In the genomic region with DNA sequence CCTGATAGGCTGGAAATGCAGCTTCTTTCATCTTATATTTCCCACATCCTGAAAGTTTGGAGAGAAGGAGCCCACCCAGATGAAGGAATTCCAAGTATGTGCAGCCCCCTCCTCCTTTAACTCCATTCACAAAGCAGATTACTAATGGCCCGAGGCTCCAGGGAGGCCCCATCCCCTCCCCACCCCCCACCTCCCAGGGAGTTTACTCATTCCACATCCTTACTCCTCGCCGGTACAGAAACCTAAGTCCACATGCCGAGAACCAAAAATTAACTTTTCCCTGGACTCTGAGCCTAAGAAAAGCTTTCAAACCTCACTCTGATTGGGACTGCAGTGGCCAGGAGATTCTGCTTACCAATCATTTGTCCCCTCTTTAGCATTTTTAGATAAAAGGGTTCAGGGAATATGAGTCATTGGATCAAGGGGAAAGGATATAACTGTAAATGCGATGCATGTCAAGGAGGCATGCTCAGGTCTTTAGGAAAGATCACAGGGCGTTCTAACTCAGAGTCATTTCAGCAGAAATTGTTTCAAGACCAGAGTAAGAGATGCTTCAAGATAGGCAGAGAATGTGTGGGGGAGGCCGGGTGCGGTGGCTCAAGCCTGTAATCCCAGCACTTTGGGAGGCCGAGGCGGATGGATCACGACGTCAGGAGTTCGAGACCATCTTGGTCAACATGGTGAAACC, we compare ENCODE assay signal across 9 cellular contexts. TPM values are rescaled to one million over a fixed set of nuclear protein-coding genes. Genes with fewer than 3 reads are reported as not detected.
A peak's percentile ranks its signal among the peaks of the same experiment; 100 is the strongest.
DNase-seq lines count a peak whose midpoint lies in the region; ATAC-seq, FAIRE-seq and TF ChIP-seq lines count a peak whose summit lies in the region.
"Had no signal": no experiment of that assay in that cellular context is flagged by ENCODE, and none has a peak within 500 bp of the region (broad histone marks: within the 10 kb centered on the region; RNA-seq: fewer than 3 reads in every experiment).

No MANE protein-coding gene starts in this region.

- intact Hi-C loops in tibial artery (cut with DNase I; ENCODE audit: low total_unique reads) = no loop called here

- H3K27ac ChIP-seq in keratinocyte (ENCODE audit: control insufficient read depth, insufficient read depth, low read length) (peak overlapping the region; percentile 82), tibial artery (peak overlapping the region; percentile 80 to 85)

- H3K4me2 ChIP-seq in keratinocyte (ENCODE audit: control insufficient read depth, extremely low read depth, insufficient read depth, low read depth, low read length) = peak overlapping the region; percentile 54

- no peaks in the 10 kb centered on the region for H3K36me3 Mint-ChIP-seq in activated naive CD4-positive, alpha-beta T cell treated with anti-CD3 and anti-CD28 coated beads, Interleukin-2, amount 50 U/mL, for 72 hours

- peak overlapping the region; percentile 76 to 90 for H3K27ac Mint-ChIP-seq in activated naive CD4-positive, alpha-beta T cell treated with anti-CD3 and anti-CD28 coated beads, Interleukin-2, amount 50 U/mL, for 72 hours

- H3K9ac ChIP-seq in keratinocyte (ENCODE audit: control insufficient read depth, extremely low read depth, insufficient read depth, low read length) = peak overlapping the region; percentile 71

- H3K4me1 ChIP-seq in keratinocyte (ENCODE audit: control insufficient read depth, extremely low read depth, insufficient read depth, low read length) (peaks cover 47% of the 10 kb centered on the region), tibial artery (peaks cover 7 to 64% (median 30%) of the 10 kb centered on the region in 4 donors)

- H3K4me3 ChIP-seq in keratinocyte (ENCODE audit: control insufficient read depth in 2 of 3, extremely low read depth in 1 of 3, insufficient read depth in 2 of 3, low read depth in 1 of 3, low read length in 3 of 3) (no peak overlapping the region), tibial artery (no peak overlapping the region)

- TF ChIP-seq CTCF in keratinocyte (optimal IDR thresholded peaks at IDR 0.05 in 1 of 3, IDR thresholded peaks at IDR 0.05 in 1 of 3, conservative IDR thresholded peaks at IDR 0.05 in 1 of 3; ENCODE audit: extremely low read depth in 1 of 3, insufficient read depth in 2 of 3, low read length in 3 of 3) (no peak), tibial artery (IDR thresholded peaks at IDR 0.05) (no peak)

- H3K36me3 ChIP-seq in keratinocyte (ENCODE audit: control insufficient read depth in 2 of 2, extremely low read depth in 1 of 2, insufficient read depth in 2 of 2, low read length in 2 of 2) = no peaks in the 10 kb centered on the region
- no peaks in the 10 kb centered on the region for H3K36me3 ChIP-seq in tibial artery

- H3K27me3 ChIP-seq in keratinocyte (ENCODE audit: control insufficient read depth, extremely low read depth, insufficient read depth, low read length) = no peaks in the 10 kb centered on the region
- H3K27me3 ChIP-seq in tibial artery = no peaks in the 10 kb centered on the region

- H3K9me3 ChIP-seq in keratinocyte (ENCODE audit: control insufficient read depth, low read depth, low read length) = no peaks in the 10 kb centered on the region
- no peaks in the 10 kb centered on the region for H3K9me3 ChIP-seq in tibial artery

- H3K79me2 ChIP-seq in keratinocyte (ENCODE audit: control insufficient read depth, insufficient read depth, low read length) = no peaks in the 10 kb centered on the region

- DNase-seq in activated naive CD4-positive, alpha-beta T cell treated with anti-CD3 and anti-CD28 coated beads, Interleukin-2, amount 50 U/mL, for 72 hours (ENCODE audit: low spot score in 2 of 2) = no peak
- DNase-seq in activated naive CD4-positive, alpha-beta T cell (lab: John Stamatoyannopoulos, UW) = no peak
- DNase-seq in astrocyte of the hippocampus (ENCODE audit: low read depth, low spot score) = peak; percentile 93
- no peak for DNase-seq in keratinocyte (ENCODE audit: low read depth, low spot score)
- no peak for DNase-seq in tibial artery
- DNase-seq in NCI-H510A treated with DMSO at 0.1 percent for 48 hours (lab: John Stamatoyannopoulos, UW) = no peak
- DNase-seq: NCI-H1105 had no signal

- H3K9me1 ChIP-seq in keratinocyte (ENCODE audit: control insufficient read depth, extremely low read depth, insufficient read depth, low read length) = no peaks in the 10 kb centered on the region

- dilution Hi-C loops in keratinocyte (cut with MboI; ENCODE audit: extremely low pct_ligation_motif_present, low sequenced_read_pairs) = no loop called here

- no peaks in the 10 kb centered on the region for H4K20me1 ChIP-seq in keratinocyte (ENCODE audit: control insufficient read depth, extremely low read depth, insufficient read depth, low read length)

- ATAC-seq in activated naive CD4-positive, alpha-beta T cell treated with anti-CD3 and anti-CD28 coated beads, Interleukin-2, amount 50 U/mL, for 72 hours = peak; percentile 54 to 64
- ATAC-seq in GM18511 (IDR thresholded peaks at IDR 0.05; ENCODE audit: unreplicated experiment) (no peak), GM19467 (IDR thresholded peaks at IDR 0.05; ENCODE audit: unreplicated experiment) (no peak)

- no peak for FAIRE-seq in keratinocyte (lab: Jason Lieb, UNC)

- H2AFZ ChIP-seq in keratinocyte (ENCODE audit: control insufficient read depth, low read length) = peak overlapping the region; percentile 15

- H3K9me3 Mint-ChIP-seq in activated naive CD4-positive, alpha-beta T cell treated with anti-CD3 and anti-CD28 coated beads, Interleukin-2, amount 50 U/mL, for 72 hours = no peaks in the 10 kb centered on the region

RNA-seq across cellular contexts. Expression of a gene that starts 31.9 kb away (rescaled TPM):
- total RNA-seq in activated naive CD4-positive, alpha-beta T cell treated with anti-CD3 and anti-CD28 coated beads, Interleukin-2, amount 50 U/mL, for 72 hours = 100 to 1,000 TPM; 280 to 408 TPM
- polyA plus RNA-seq in keratinocyte = 7.1 to 14.3 TPM (median 10.2 TPM) in 3 replicates
- polyA plus RNA-seq in keratinocyte (2011; ENCODE audit: low read depth) = 21.0 TPM
- polyA plus RNA-seq in keratinocyte (2011; cell fraction: cytosol; rRNA removed) = 6.8 and 8.2 TPM in 2 replicates
- 19.0 and 19.2 TPM in 2 replicates for polyA plus RNA-seq in keratinocyte (2011; cell fraction: nucleus; rRNA removed)
- 7.6 and 139 TPM in 2 replicates for polyA plus RNA-seq in keratinocyte (2012; ENCODE audit: low replicate concordance)
- polyA minus RNA-seq in keratinocyte = 6.4 to 14.5 TPM (median 12.7 TPM) in 3 replicates
- 10.2 TPM for polyA minus RNA-seq in keratinocyte (2011; cell fraction: cytosol; rRNA and poly(A)+ RNA removed)
- polyA minus RNA-seq in keratinocyte (2011; cell fraction: nucleus; rRNA and poly(A)+ RNA removed) = 9.1 and 11.7 TPM in 2 replicates

Comparison
In these comparisons a context has a peak if more than half of its experiments do, and no peak if none do; other contexts are left out.
1. ATAC-seq: peak in activated naive CD4-positive, alpha-beta T cell treated with anti-CD3 and anti-CD28 coated beads, Interleukin-2, amount 50 U/mL, for 72 hours (2 of 2); none in GM18511 (single experiment) and GM19467 (single experiment).